ENCODE assay signal across 8 cellular contexts in genomic region chr3:195657475-195658372, GRCh38.
A peak's percentile ranks its signal among the peaks of the same experiment; 100 is the strongest.
DNase-seq lines count a peak whose midpoint lies in the region; ATAC-seq, FAIRE-seq and TF ChIP-seq lines count a peak whose summit lies in the region.
"Not testable (repeated sequence)": the region's sequence is repeated elsewhere in the genome, so short reads cannot be mapped to it uniquely, and the experiment has no call there.

No MANE protein-coding gene starts in this region.

- H3K27ac ChIP-seq in WERI-Rb-1 = peak overlapping the region; percentile 46
- H3K27ac ChIP-seq in astrocyte (ENCODE audit: low read depth, low read length) = not testable (repeated sequence)

- peak overlapping the region; percentile 69 for H3K9ac ChIP-seq in astrocyte (ENCODE audit: low read length)

- CTCF ChIA-PET in Calu3 (lab: Charles Lee) = not testable (repeated sequence)

- H3K27me3 Mint-ChIP-seq in Calu3 (ENCODE audit: unreplicated experiment); astrocyte (ENCODE audit: low read depth, unreplicated experiment); nephron progenitor cell (ENCODE audit: low read depth, poor library complexity): not testable (repeated sequence)

- ATAC-seq in GM21528 (IDR thresholded peaks at IDR 0.05; ENCODE audit: low FRiP score, unreplicated experiment) (peak; percentile 80), HG03521 (IDR thresholded peaks at IDR 0.05; ENCODE audit: unreplicated experiment) (peak; percentile 86), Right ventricle myocardium superior (ENCODE audit: poor library complexity) (peak; percentile 97)

- H3K9me3 ChIP-seq in WERI-Rb-1 (ENCODE audit: severe bottlenecking); astrocyte (ENCODE audit: insufficient read depth, low read depth, low read length): not testable (repeated sequence)

- not testable (repeated sequence) for H3K9me3 Mint-ChIP-seq in Calu3 (ENCODE audit: low read depth, unreplicated experiment); astrocyte (ENCODE audit: unreplicated experiment); nephron progenitor cell

- H2AFZ ChIP-seq in astrocyte (ENCODE audit: low read depth, low read length) = not testable (repeated sequence)

- peak overlapping the region; percentile 76 for H3K27ac Mint-ChIP-seq in Calu3 (ENCODE audit: unreplicated experiment)
- H3K27ac Mint-ChIP-seq in astrocyte (ENCODE audit: unreplicated experiment); nephron progenitor cell: not testable (repeated sequence)

- H3K4me3 Mint-ChIP-seq in Calu3 (ENCODE audit: low read depth, unreplicated experiment) (peak overlapping the region; percentile 74), astrocyte (ENCODE audit: unreplicated experiment) (peak overlapping the region; percentile 87), nephron progenitor cell (peak overlapping the region; percentile 82)

- FAIRE-seq in astrocyte (lab: Jason Lieb, UNC) = not testable (repeated sequence)

- intact Hi-C loops in Calu3 (cut with micrococcal nuclease; ENCODE audit: unreplicated experiment) = loop anchor here (10.0 kb wide), 1 partner anchor 197 kb away; no protein-coding TSS in a partner anchor
- intact Hi-C loops in Right ventricle myocardium superior (cut with DNase I) = not testable (repeated sequence)

- H3K4me1 Mint-ChIP-seq in Calu3 (ENCODE audit: low read depth, unreplicated experiment); astrocyte (ENCODE audit: low read depth, unreplicated experiment); nephron progenitor cell: not testable (repeated sequence)

- peak overlapping the region; percentile 59 for H3K4me3 ChIP-seq in WERI-Rb-1 (ENCODE audit: low read depth, low read length)
- H3K4me3 ChIP-seq in astrocyte (ENCODE audit: insufficient read depth, low read depth, low read length) = peak overlapping the region; percentile 42

- peak; percentile 96 for DNase-seq in Calu3
- peak; percentile 74 for DNase-seq in WERI-Rb-1
- DNase-seq in astrocyte (ENCODE audit: low read depth) = peak; percentile 29
- peak; percentile 94 for DNase-seq in Right ventricle myocardium superior
- DNase-seq in nephron progenitor cell = peak; percentile 89
- DNase-seq in stimulated activated CD8-positive, alpha-beta memory T cell treated with anti-CD3 and anti-CD28 coated beads, Interleukin-15, amount 100 ng/mL, for 24 hours (ENCODE audit: low read depth) = peak; percentile 90

- H3K4me1 ChIP-seq in astrocyte (ENCODE audit: insufficient read depth, low read length) = not testable (repeated sequence)

- H3K4me2 ChIP-seq in astrocyte (ENCODE audit: low read length) = peak overlapping the region; percentile 74

- H3K36me3 Mint-ChIP-seq in Calu3 (ENCODE audit: insufficient read depth, unreplicated experiment) = peaks cover 24% of the 10 kb centered on the region
- not testable (repeated sequence) for H3K36me3 Mint-ChIP-seq in astrocyte (ENCODE audit: low read depth, unreplicated experiment); nephron progenitor cell (ENCODE audit: low read depth)

- H4K20me1 ChIP-seq in astrocyte (ENCODE audit: insufficient read depth, low read length) = not testable (repeated sequence)

- not testable (repeated sequence) for TF ChIP-seq CTCF in Calu3 (IDR thresholded peaks at IDR 0.05; ENCODE audit: unreplicated experiment); WERI-Rb-1 (IDR thresholded peaks at IDR 0.05; ENCODE audit: low read depth, low read length); astrocyte (IDR thresholded peaks at IDR 0.05; ENCODE audit: insufficient read depth, low read depth, low read length); nephron progenitor cell (IDR thresholded peaks at IDR 0.05)

- H3K79me2 ChIP-seq in astrocyte (ENCODE audit: insufficient read depth, low read length) = not testable (repeated sequence)

- H3K36me3 ChIP-seq in WERI-Rb-1; astrocyte (ENCODE audit: insufficient read depth, low read length): not testable (repeated sequence)

- H3K27me3 ChIP-seq in WERI-Rb-1 (ENCODE audit: insufficient read depth, low read depth, severe bottlenecking); astrocyte (ENCODE audit: insufficient read depth, low read length): not testable (repeated sequence)

- not testable (repeated sequence) for BruUV-seq in Calu3 (replicated peaks; lab: Mats Ljungman, UMichigan)

Comparison
In these comparisons a context has a peak if more than half of its experiments do, and no peak if none do; other contexts are left out.
1. DNase-seq: peak in every context shown above with its lines; median percentile 96 in Calu3; 94 in Right ventricle myocardium superior; 90 in stimulated activated CD8-positive, alpha-beta memory T cell treated with anti-CD3 and anti-CD28 coated beads, Interleukin-15, amount 100 ng/mL, for 24 hours; 89 in nephron progenitor cell; 74 in WERI-Rb-1; 29 in astrocyte.